Comparison of ENCODE assay signal across 15 cellular contexts in genomic region chr16:20676867-20677266, GRCh38. TPM values are rescaled to one million over a fixed set of nuclear protein-coding genes. Genes with fewer than 3 reads are reported as not detected.
DNase-seq lines count a peak whose midpoint lies in the region; ATAC-seq and TF ChIP-seq lines count a peak whose summit lies in the region.
"Had no signal": no experiment of that assay in that cellular context is flagged by ENCODE, and none has a peak within 500 bp of the region (broad histone marks: within the 10 kb centered on the region; RNA-seq: fewer than 3 reads in every experiment).

No MANE protein-coding gene starts in this region.

- no peak overlapping the region for H3K4me3 ChIP-seq in CD8-positive, alpha-beta memory T cell (ENCODE audit: low read length)
- no peak overlapping the region for H3K4me3 ChIP-seq in Loucy (ENCODE audit: low read length, poor library complexity, severe bottlenecking)
- H3K4me3 ChIP-seq in neutrophil (ENCODE audit: low read depth in 1 of 2, low read length in 1 of 2), result peak overlapping the region; percentile 63 to 64
- H3K4me3 ChIP-seq in coronary artery, result no peak overlapping the region
- H3K4me3 ChIP-seq: SJSA1 had no signal

- no peaks in the 10 kb centered on the region for H3K36me3 Mint-ChIP-seq in CD8-positive, alpha-beta memory T cell
- no peaks in the 10 kb centered on the region for H3K36me3 Mint-ChIP-seq in effector memory CD8-positive, alpha-beta T cell (ENCODE audit: insufficient read depth)
- H3K36me3 Mint-ChIP-seq: activated naive CD8-positive, alpha-beta T cell treated with anti-CD3 and anti-CD28 coated beads, Interleukin-2, amount 10 ng/mL, durations not matched to agents 7 days and 5 days had no signal

- no peaks in the 10 kb centered on the region for H4K20me1 ChIP-seq in Loucy (ENCODE audit: insufficient read depth, low read length, poor library complexity, severe bottlenecking)

- H3K4me1 ChIP-seq in CD8-positive, alpha-beta memory T cell (ENCODE audit: insufficient read depth, low read length), result peaks cover 25% of the 10 kb centered on the region
- H3K4me1 ChIP-seq in Loucy (ENCODE audit: insufficient read depth, low read length, poor library complexity, severe bottlenecking) (peaks cover 17% of the 10 kb centered on the region), neutrophil (ENCODE audit: control insufficient read depth in 1 of 2, insufficient read depth in 1 of 2, low read depth in 1 of 2, low read length in 1 of 2) (peaks cover 60 to 67% of the 10 kb centered on the region in 2 experiments)
- H3K4me1 ChIP-seq: BE2C, SJSA1 had no signal

- no peak for DNase-seq in CD8-positive, alpha-beta memory T cell
- DNase-seq in effector memory CD8-positive, alpha-beta T cell, result no peak
- no peak for DNase-seq in GM13976 (ENCODE audit: low spot score)
- DNase-seq in coronary artery (ENCODE audit: low spot score), result no peak
- DNase-seq: activated naive CD8-positive, alpha-beta T cell treated with anti-CD3 and anti-CD28 coated beads, Interleukin-2, amount 10 ng/mL, durations not matched to agents 7 days and 5 days; BE2C; Kasumi-1; NCI-H1930; NK-92 treated with Interleukin-12 subunit alpha and Interleukin-12 subunit beta, amount 100 ng/mL, for 24 hours; retina had no signal

- CTCF ChIA-PET in CD8-positive, alpha-beta memory T cell (lab: Charles Lee), result no interaction called here

- no peaks in the 10 kb centered on the region for H3F3A ChIP-seq in Loucy (ENCODE audit: low read depth)

- no peak overlapping the region for H3K27ac ChIP-seq in CD8-positive, alpha-beta memory T cell (ENCODE audit: low read depth, low read length)
- peak overlapping the region; percentile 81 for H3K27ac ChIP-seq in neutrophil
- no peak overlapping the region for H3K27ac ChIP-seq in coronary artery
- H3K27ac ChIP-seq: SJSA1 had no signal

- POLR2A ChIA-PET in CD8-positive, alpha-beta memory T cell (lab: Charles Lee), result no interaction called here

- no peaks in the 10 kb centered on the region for H3K79me2 ChIP-seq in Loucy (ENCODE audit: insufficient read depth, low read length)

- no peak overlapping the region for H2AFZ ChIP-seq in Loucy (ENCODE audit: low read length)

- peak overlapping the region in 2 of 7 donors; percentile 28 to 89 for H3K4me3 Mint-ChIP-seq in CD8-positive, alpha-beta memory T cell
- H3K4me3 Mint-ChIP-seq in effector memory CD8-positive, alpha-beta T cell, result peak overlapping the region in 1 of 2 donors; percentile 11

- TF ChIP-seq CTCF in Loucy (conservative IDR thresholded peaks at IDR 0.05; ENCODE audit: low read length), result peak; percentile 12; the same call in 1 of the 2 replicates
- no peak for TF ChIP-seq CTCF in neutrophil (IDR thresholded peaks at IDR 0.05)
- no peak for TF ChIP-seq CTCF in GM13976 (IDR thresholded peaks at IDR 0.05; ENCODE audit: borderline replicate concordance, control extremely low read depth, extremely low read depth, insufficient read depth, missing control alignments)
- TF ChIP-seq CTCF in coronary artery (IDR thresholded peaks at IDR 0.05), result no peak

- no peaks in the 10 kb centered on the region for H3K9me3 ChIP-seq in CD8-positive, alpha-beta memory T cell (ENCODE audit: low read length)
- H3K9me3 ChIP-seq in Loucy (ENCODE audit: insufficient read depth, low read depth, low read length) (no peaks in the 10 kb centered on the region), neutrophil (no peaks in the 10 kb centered on the region)
- H3K9me3 ChIP-seq: BE2C, SJSA1 had no signal

- peak overlapping the region in 6 of 8 donors; percentile 22 to 96 (median 74) for H3K27ac Mint-ChIP-seq in CD8-positive, alpha-beta memory T cell
- H3K27ac Mint-ChIP-seq in effector memory CD8-positive, alpha-beta T cell, result peak overlapping the region; percentile 4 to 41

- no peak for ATAC-seq in effector memory CD8-positive, alpha-beta T cell (replicated peaks)
- ATAC-seq in GM21360 (IDR thresholded peaks at IDR 0.05; ENCODE audit: unreplicated experiment) (no peak), HG03097 (IDR thresholded peaks at IDR 0.05; ENCODE audit: low FRiP score, unreplicated experiment) (no peak)

- H3K27me3 Mint-ChIP-seq in CD8-positive, alpha-beta memory T cell, result no peaks in the 10 kb centered on the region
- no peaks in the 10 kb centered on the region for H3K27me3 Mint-ChIP-seq in effector memory CD8-positive, alpha-beta T cell
- H3K27me3 Mint-ChIP-seq: activated naive CD8-positive, alpha-beta T cell treated with anti-CD3 and anti-CD28 coated beads, Interleukin-2, amount 10 ng/mL, durations not matched to agents 7 days and 5 days had no signal

- H3K4me2 ChIP-seq in Loucy (ENCODE audit: low read depth, low read length, poor library complexity, severe bottlenecking), result no peak overlapping the region

- no peaks in the 10 kb centered on the region for H3K27me3 ChIP-seq in CD8-positive, alpha-beta memory T cell (ENCODE audit: insufficient read depth, low read length, poor library complexity, severe bottlenecking)
- no peaks in the 10 kb centered on the region for H3K27me3 ChIP-seq in Loucy (ENCODE audit: insufficient read depth, low read length, poor library complexity, severe bottlenecking)
- H3K27me3 ChIP-seq in neutrophil, result no peaks in the 10 kb centered on the region
- H3K27me3 ChIP-seq: BE2C, SJSA1 had no signal

- in situ Hi-C loops in GM13976 (cut with MboI; ENCODE audit: low sequenced_read_pairs, unreplicated experiment), result no loop called here

- H3K4me1 Mint-ChIP-seq in CD8-positive, alpha-beta memory T cell, result peaks cover 27 to 41% (median 29%) of the 10 kb centered on the region in 3 donors
- peaks cover 15 to 27% of the 10 kb centered on the region in 2 donors for H3K4me1 Mint-ChIP-seq in effector memory CD8-positive, alpha-beta T cell (ENCODE audit: low read depth in 2 of 2)

- H3K9ac ChIP-seq in Loucy (ENCODE audit: low read depth, low read length, poor library complexity, severe bottlenecking), result no peak overlapping the region

- no peaks in the 10 kb centered on the region for H3K36me3 ChIP-seq in CD8-positive, alpha-beta memory T cell (ENCODE audit: insufficient read depth, low read length)
- no peaks in the 10 kb centered on the region for H3K36me3 ChIP-seq in Loucy (ENCODE audit: insufficient read depth, low read length)
- no peaks in the 10 kb centered on the region for H3K36me3 ChIP-seq in neutrophil
- H3K36me3 ChIP-seq: BE2C, SJSA1 had no signal

- H3K9me3 Mint-ChIP-seq in CD8-positive, alpha-beta memory T cell, result no peaks in the 10 kb centered on the region
- no peaks in the 10 kb centered on the region for H3K9me3 Mint-ChIP-seq in effector memory CD8-positive, alpha-beta T cell
- H3K9me3 Mint-ChIP-seq: activated naive CD8-positive, alpha-beta T cell treated with anti-CD3 and anti-CD28 coated beads, Interleukin-2, amount 10 ng/mL, durations not matched to agents 7 days and 5 days had no signal

- H3K9me2 ChIP-seq in Loucy (replicated peaks; ENCODE audit: low read depth, low read length), result no peaks in the 10 kb centered on the region

RNA-seq across cellular contexts. Expression of gene ACSM1, which starts 20.6 kb away (rescaled TPM):
- total RNA-seq in CD8-positive, alpha-beta memory T cell, result under 1 TPM; 0.13 to 0.33 TPM
- polyA plus RNA-seq in CD8-positive, alpha-beta memory T cell, result 0.10 TPM
- total RNA-seq: SJSA1 had no signal

Comparison
In these comparisons a context has a peak if more than half of its experiments do, and no peak if none do; other contexts are left out.
1. H3K4me3 ChIP-seq: peak in neutrophil (2 of 2); none in CD8-positive, alpha-beta memory T cell (single experiment), Loucy (single experiment) and coronary artery (single experiment).